In genomic region chr2:113879457-113879856, GRCh38 we compare ENCODE assay signal across 25 cellular contexts.
"Had no signal": no experiment of that assay in that cellular context is flagged by ENCODE, and none has a peak within 500 bp of the region (broad histone marks: within the 10 kb centered on the region; RNA-seq: fewer than 3 reads in every experiment).

No MANE protein-coding gene starts in this region.

- H3K27me3 Mint-ChIP-seq: activated T-cell treated with anti-CD3 and anti-CD28 coated beads, Interleukin-2, amount 50 U/mL, for 24 hours; central memory CD8-positive, alpha-beta T cell; T-cell had no signal

- H3K27ac ChIP-seq: breast epithelium, KMS-11, PC-9 had no signal

- H3K27ac Mint-ChIP-seq: WTC11 had no signal

- H3K9me3 Mint-ChIP-seq: activated T-cell treated with anti-CD3 and anti-CD28 coated beads, Interleukin-2, amount 50 U/mL, for 24 hours; central memory CD8-positive, alpha-beta T cell; T-cell; WTC11 had no signal

- H3K4me1 ChIP-seq: breast epithelium had no signal

- H3K36me3 Mint-ChIP-seq: WTC11 had no signal

- H3K27me3 ChIP-seq: breast epithelium had no signal

- DNase-seq: activated CD4-positive, alpha-beta T cell treated with anti-CD3 and anti-CD28 coated beads for 48 hours; activated CD4-positive, alpha-beta T cell treated with anti-CD3 and anti-CD28 coated beads, Interleukin-2, amount 50 U/mL, for 4 hours; activated CD4-positive, CD25-positive, alpha-beta regulatory T cell treated with anti-CD3 and anti-CD28 coated beads, Interleukin-2, amount 50 U/mL, for 72 hours; activated CD8-positive, alpha-beta memory T cell treated with anti-CD3 and anti-CD28 coated beads, Interleukin-2, amount 50 U/mL, for 48 hours; activated CD8-positive, alpha-beta T cell treated with anti-CD3 and anti-CD28 coated beads, Interleukin-2, amount 10 ng/mL, durations not matched to agents 7 days and 5 days; activated effector memory CD4-positive, alpha-beta T cell treated with anti-CD3 and anti-CD28 coated beads, Interleukin-2, amount 50 U/mL, for 16 hours; activated naive CD4-positive, alpha-beta T cell treated with Interleukin-2 at 50 U/mL for 16 hours; activated T-cell treated with anti-CD3 and anti-CD28 coated beads, Interleukin-2, amount 50 U/mL, for 24 hours; aorta; NCI-H1092 treated with DMSO at 0.1 percent for 48 hours; NCI-H1417 treated with DMSO at 0.1 percent for 48 hours; NCI-H1694; NCI-H2029; NCI-H2107; NCI-H446; NCI-H524; PC-9; SIG-M5; T-cell; T-helper 9 cell had no signal

- ATAC-seq: activated CD8-positive, alpha-beta T cell treated with anti-CD3 and anti-CD28 coated beads, Interleukin-2, amount 10 ng/mL, durations not matched to agents 7 days and 5 days; HepG2; T-cell had no signal

- H3K9me3 ChIP-seq: breast epithelium had no signal

- H3K36me3 ChIP-seq: breast epithelium had no signal

- H3K4me3 ChIP-seq: breast epithelium, PC-9 had no signal

- H3K4me3 Mint-ChIP-seq: activated CD8-positive, alpha-beta T cell treated with anti-CD3 and anti-CD28 coated beads, Interleukin-2, amount 10 ng/mL, durations not matched to agents 7 days and 5 days; activated T-cell treated with anti-CD3 and anti-CD28 coated beads, Interleukin-2, amount 50 U/mL, for 24 hours; central memory CD8-positive, alpha-beta T cell; T-cell; WTC11 had no signal
